35 cellular contexts compared by ENCODE assay signal in the genomic region with DNA sequence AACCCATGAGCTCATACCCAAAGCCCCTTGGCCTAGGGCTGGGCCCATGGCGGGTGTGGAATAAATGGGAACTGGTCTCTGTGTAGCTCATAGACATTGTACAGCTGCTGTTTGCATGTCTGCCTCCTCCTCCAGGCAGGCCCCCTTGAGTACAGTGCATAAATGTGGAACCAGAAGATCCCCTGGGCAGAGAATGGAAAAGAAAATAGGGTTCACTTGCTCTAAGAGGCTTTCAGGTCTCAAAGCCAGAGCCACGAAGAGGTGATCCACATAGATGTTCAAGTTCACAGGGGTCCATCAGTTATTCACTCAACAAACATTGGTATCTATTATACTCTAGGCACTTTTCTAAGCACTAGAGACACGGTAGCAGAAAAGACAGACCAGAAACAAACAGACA.
"Had no signal": no experiment of that assay in that cellular context is flagged by ENCODE, and none has a peak within 500 bp of the region (broad histone marks: within the 10 kb centered on the region; RNA-seq: fewer than 3 reads in every experiment).

No MANE protein-coding gene starts in this region.

- DNase-seq: Karpas-422, Kasumi-1, MG63, MM.1S, MV-4-11, NCI-H1048, NCI-H1092, NCI-H1092 treated with DMSO at 0.1 percent for 48 hours, NCI-H1105, NCI-H1105 treated with DMSO at 0.1 percent for 48 hours, NCI-H1417, NCI-H1417 treated with DMSO at 0.1 percent for 48 hours, NCI-H1436, NCI-H1436 treated with DMSO at 0.1 percent for 48 hours, NCI-H146, NCI-H1694, NCI-H1694 treated with DMSO at 0.1 percent for 48 hours, NCI-H187, NCI-H187 treated with DMSO at 0.1 percent for 48 hours, NCI-H1930, NCI-H2029, NCI-H2029 treated with DMSO at 0.1 percent for 48 hours, NCI-H2081, NCI-H2081 treated with DMSO at 0.1 percent for 48 hours, NCI-H2107, NCI-H2171, NCI-H2171 treated with DMSO at 0.1 percent for 48 hours, NCI-H2227 treated with DMSO at 0.1 percent for 48 hours, NCI-H226, NCI-H345, NCI-H446, NCI-H446 treated with DMSO at 0.1 percent for 48 hours, NCI-H510A, NCI-H510A treated with DMSO at 0.1 percent for 48 hours, NCI-H524 had no signal

- H3K9me3 ChIP-seq: MG63 had no signal

- H3K4me3 ChIP-seq: MG63 had no signal

- H3K27me3 ChIP-seq: MG63 had no signal

- H3K36me3 ChIP-seq: MG63 had no signal
